In genomic region chr1:181612100-181612499, GRCh38 we compare ENCODE assay signal across 32 cellular contexts.
"Had no signal": no experiment of that assay in that cellular context is flagged by ENCODE, and none has a peak within 500 bp of the region (broad histone marks: within the 10 kb centered on the region; RNA-seq: fewer than 3 reads in every experiment).

No MANE protein-coding gene starts in this region.

- H3K4me3 ChIP-seq: left lung, lower lobe of right lung, neural progenitor cell, ovary, right atrium auricular region, skin epidermis, suprapubic skin, thoracic aorta, tibial artery, upper lobe of right lung had no signal

- H3K27me3 ChIP-seq: left lung, neural progenitor cell, neutrophil, ovary, right atrium auricular region, suprapubic skin, tibial artery, upper lobe of right lung had no signal

- H3K4me1 ChIP-seq: left lung, lower lobe of right lung, right atrium auricular region, suprapubic skin, tibial artery, upper lobe of right lung had no signal

- H3K36me3 ChIP-seq: left lung, lower lobe of right lung, neural progenitor cell, neutrophil, ovary, right atrium auricular region, suprapubic skin, thoracic aorta, tibial artery, upper lobe of right lung had no signal

- H3K27ac Mint-ChIP-seq: immature natural killer cell, naive B cell, natural killer cell, nephron progenitor cell, neural progenitor cell, progenitor cell of endocrine pancreas had no signal

- DNase-seq: head of caudate nucleus; hippocampal formation; immature natural killer cell; kidney; left colon; left lung; lower lobe of right lung; mammary epithelial cell; mesenchymal stem cell; naive B cell; natural killer cell; nephron progenitor cell; occipital lobe; ovary; stimulated activated CD4-positive, alpha-beta T cell treated with anti-CD3 and anti-CD28 coated beads, Interleukin-12 subunit alpha, Interleukin-12 subunit beta, amount 100 ng/mL, for 4 hours; stimulated activated CD4-positive, alpha-beta T cell treated with anti-CD3 and anti-CD28 coated beads, Interleukin-15, amount 100 ng/mL, for 24 hours; stimulated activated CD4-positive, alpha-beta T cell treated with anti-CD3 and anti-CD28 coated beads, Interleukin-2, amount 100 ng/mL, for 24 hours; stimulated activated CD4-positive, alpha-beta T cell treated with anti-CD3 and anti-CD28 coated beads, Interleukin-4, amount 100 ng/mL, for 1 hour; stimulated activated naive CD4-positive, alpha-beta T cell treated with Interleukin-2 at 50 U/mL for 16 hours; tibial artery; trophoblast cell; upper lobe of right lung had no signal

- H3K36me3 Mint-ChIP-seq: immature natural killer cell, naive B cell, natural killer cell, neural progenitor cell had no signal

- H3K4me1 Mint-ChIP-seq: immature natural killer cell, naive B cell, natural killer cell, nephron progenitor cell had no signal

- H3K4me2 ChIP-seq: neural progenitor cell had no signal

- H3K27ac ChIP-seq: left lung, lower lobe of right lung, neural progenitor cell, neutrophil, ovary, right atrium auricular region, skin epidermis, suprapubic skin, thoracic aorta, tibial artery, upper lobe of right lung had no signal

- FAIRE-seq: islet of Langerhans, kidney, urothelium cell line had no signal

- ATAC-seq: left colon, left lung, lower lobe of right lung, natural killer cell, sciatic nerve, upper lobe of right lung had no signal

- H3K9me3 ChIP-seq: lower lobe of right lung, neutrophil, ovary, thoracic aorta, upper lobe of right lung had no signal

- H3K4me3 Mint-ChIP-seq: immature natural killer cell, naive B cell, natural killer cell, nephron progenitor cell, neural progenitor cell had no signal

- H3K27me3 Mint-ChIP-seq: naive B cell had no signal
